20 cellular contexts compared by ENCODE assay signal in genomic region chrX:42946544-42947223, GRCh38.
DNase-seq lines count a peak whose midpoint lies in the region; ATAC-seq and TF ChIP-seq lines count a peak whose summit lies in the region.
"Had no signal": no experiment of that assay in that cellular context is flagged by ENCODE, and none has a peak within 500 bp of the region (broad histone marks: within the 10 kb centered on the region; RNA-seq: fewer than 3 reads in every experiment).

No MANE protein-coding gene starts in this region.

- H3K27me3 Mint-ChIP-seq in activated CD4-positive, alpha-beta T cell treated with anti-CD3 and anti-CD28 coated beads for 36 hours = no peaks in the 10 kb centered on the region
- H3K27me3 Mint-ChIP-seq in activated T-helper 2 cell treated with anti-CD3 and anti-CD28 coated beads, Interferon-gamma antibody, Interleukin-2, Interleukin-4, amounts not matched to agents 10 μg/mL and 5 μg/mL and 100 μg/mL, durations not matched to agents 14 hours and 24 hours and 36 hours (ENCODE audit: low read depth) = no peaks in the 10 kb centered on the region
- H3K27me3 Mint-ChIP-seq in naive thymus-derived CD4-positive, alpha-beta T cell = no peaks in the 10 kb centered on the region
- no peaks in the 10 kb centered on the region; the same call in 1 of the 2 replicates for H3K27me3 Mint-ChIP-seq in WTC11 (ENCODE audit: low read depth)

- peak overlapping the region; percentile 32 for H3K4me3 Mint-ChIP-seq in activated CD4-positive, alpha-beta T cell treated with anti-CD3 and anti-CD28 coated beads for 36 hours
- H3K4me3 Mint-ChIP-seq in activated T-helper 2 cell treated with anti-CD3 and anti-CD28 coated beads, Interferon-gamma antibody, Interleukin-2, Interleukin-4, amounts not matched to agents 10 μg/mL and 5 μg/mL and 100 μg/mL, durations not matched to agents 14 hours and 24 hours and 36 hours (ENCODE audit: low read depth) = peak overlapping the region; percentile 72
- peak overlapping the region in 7 of 10 donors; percentile 11 to 65 (median 39) for H3K4me3 Mint-ChIP-seq in naive thymus-derived CD4-positive, alpha-beta T cell
- H3K4me3 Mint-ChIP-seq in WTC11 = no peak overlapping the region

- H3K4me3 ChIP-seq in naive thymus-derived CD4-positive, alpha-beta T cell (ENCODE audit: low read length) = peak overlapping the region; percentile 35
- H3K4me3 ChIP-seq: ascending aorta; BLaER1 treated with 17β-estradiol and CSF1 and Interleukin-3, amounts not matched to agents 10 nM and 100 nM had no signal

- no peaks in the 10 kb centered on the region for H3K27me3 ChIP-seq in naive thymus-derived CD4-positive, alpha-beta T cell (ENCODE audit: control insufficient read depth in 2 of 2, insufficient read depth in 2 of 2, low read length in 2 of 2)
- H3K27me3 ChIP-seq: ascending aorta, neutrophil had no signal

- peak overlapping the region; percentile 89 for H3K27ac Mint-ChIP-seq in activated CD4-positive, alpha-beta T cell treated with anti-CD3 and anti-CD28 coated beads for 36 hours
- H3K27ac Mint-ChIP-seq in activated T-helper 2 cell treated with anti-CD3 and anti-CD28 coated beads, Interferon-gamma antibody, Interleukin-2, Interleukin-4, amounts not matched to agents 10 μg/mL and 5 μg/mL and 100 μg/mL, durations not matched to agents 14 hours and 24 hours and 36 hours = peak overlapping the region; percentile 89
- peak overlapping the region; percentile 70 to 95 (median 86) for H3K27ac Mint-ChIP-seq in naive thymus-derived CD4-positive, alpha-beta T cell
- no peak overlapping the region for H3K27ac Mint-ChIP-seq in WTC11

- peak; percentile 45 for ATAC-seq in activated CD4-positive, alpha-beta T cell treated with anti-CD3 and anti-CD28 coated beads for 36 hours
- ATAC-seq in naive thymus-derived CD4-positive, alpha-beta T cell = no peak
- ATAC-seq in WTC11 (no peak), HG02852 (IDR thresholded peaks at IDR 0.05; ENCODE audit: unreplicated experiment) (no peak)
- ATAC-seq: left colon, SK-N-SH treated with all-trans-retinoic acid at 6 μM for 48 hours had no signal

- H3K9me3 ChIP-seq in KOPT-K1 (ENCODE audit: insufficient read depth, low read length, poor library complexity, severe bottlenecking) = no peaks in the 10 kb centered on the region
- no peaks in the 10 kb centered on the region for H3K9me3 ChIP-seq in naive thymus-derived CD4-positive, alpha-beta T cell (ENCODE audit: control insufficient read depth in 2 of 3, low read length in 3 of 3)
- H3K9me3 ChIP-seq: ascending aorta; BLaER1 treated with 17β-estradiol and CSF1 and Interleukin-3, amounts not matched to agents 10 nM and 100 nM; neutrophil had no signal

- POLR2A ChIA-PET in activated CD4-positive, alpha-beta T cell treated with anti-CD3 and anti-CD28 coated beads for 36 hours (lab: Charles Lee) = no interaction called here
- POLR2A ChIA-PET in naive thymus-derived CD4-positive, alpha-beta T cell (lab: Charles Lee) = interaction anchor here (1.5 kb wide), 1 partner anchor 1146 kb away, joined by 5 read pairs; no protein-coding TSS in a partner anchor
- POLR2A ChIA-PET in WTC11 (lab: Charles Lee) = no interaction called here

- peaks cover 1% of the 10 kb centered on the region for H3K36me3 Mint-ChIP-seq in activated CD4-positive, alpha-beta T cell treated with anti-CD3 and anti-CD28 coated beads for 36 hours (ENCODE audit: low read depth)
- H3K36me3 Mint-ChIP-seq in activated T-helper 2 cell treated with anti-CD3 and anti-CD28 coated beads, Interferon-gamma antibody, Interleukin-2, Interleukin-4, amounts not matched to agents 10 μg/mL and 5 μg/mL and 100 μg/mL, durations not matched to agents 14 hours and 24 hours and 36 hours (ENCODE audit: low read depth) = peaks cover 15% of the 10 kb centered on the region
- peaks cover 0 to 8% (median 0%) of the 10 kb centered on the region in 5 donors for H3K36me3 Mint-ChIP-seq in naive thymus-derived CD4-positive, alpha-beta T cell
- H3K36me3 Mint-ChIP-seq in WTC11 = no peaks in the 10 kb centered on the region

- TF ChIP-seq CTCF in WTC11 (IDR thresholded peaks at IDR 0.05) = no peak

- DNase-seq in activated CD4-positive, alpha-beta T cell treated with anti-CD3 and anti-CD28 coated beads for 36 hours = no peak
- no peak for DNase-seq in activated CD4-positive, alpha-beta T cell treated with anti-CD3 and anti-CD28 coated beads for 48 hours
- DNase-seq in activated T-helper 2 cell treated with anti-CD3 and anti-CD28 coated beads, Interferon-gamma antibody, Interleukin-2, Interleukin-4, amounts not matched to agents 10 μg/mL and 5 μg/mL and 100 μg/mL, durations not matched to agents 14 hours and 24 hours and 36 hours (ENCODE audit: low spot score) = no peak
- DNase-seq in naive thymus-derived CD4-positive, alpha-beta T cell = no peak
- DNase-seq in iPS-NIHi7 (ENCODE audit: extremely low spot score) (no peak), WTC11 (ENCODE audit: low spot score) (no peak)
- DNase-seq: 8988T, HCEC 1CT, KBM-7, left colon, midbrain, NCI-H1105, NCI-H2171 treated with DMSO at 0.1 percent for 48 hours, NCI-H82 had no signal

- intact Hi-C loops in activated CD4-positive, alpha-beta T cell treated with anti-CD3 and anti-CD28 coated beads for 36 hours (cut with DNase I, micrococcal nuclease) = loop anchor here in 1 of 2 experiments (5.0 kb wide), 1 partner anchor 1029 kb away; no protein-coding TSS in a partner anchor
- intact Hi-C loops in activated T-helper 2 cell treated with anti-CD3 and anti-CD28 coated beads, Interferon-gamma antibody, Interleukin-2, Interleukin-4, amounts not matched to agents 10 μg/mL and 5 μg/mL and 100 μg/mL, durations not matched to agents 14 hours and 24 hours and 36 hours (cut with micrococcal nuclease) = no loop called here
- intact Hi-C loops in naive thymus-derived CD4-positive, alpha-beta T cell (cut with micrococcal nuclease) = loop anchor here (5.0 to 10.0 kb wide), 5 partner anchors 96 to 1612 kb away; partner anchors contain the start of genes DDX3X (in 1 of the 2) and MAOA (in 1 of the 2)

- peak overlapping the region; percentile 98 for H3K27ac ChIP-seq in KOPT-K1 (ENCODE audit: low read depth, low read length, poor library complexity, severe bottlenecking)
- no peak overlapping the region for H3K27ac ChIP-seq in naive thymus-derived CD4-positive, alpha-beta T cell (ENCODE audit: low read depth, low read length)
- H3K27ac ChIP-seq: ascending aorta; BLaER1 treated with 17β-estradiol and CSF1 and Interleukin-3, amounts not matched to agents 10 nM and 100 nM; neutrophil had no signal

- H3K36me3 ChIP-seq in KOPT-K1 (ENCODE audit: insufficient read depth, low read length) = no peaks in the 10 kb centered on the region
- H3K36me3 ChIP-seq in naive thymus-derived CD4-positive, alpha-beta T cell (ENCODE audit: control insufficient read depth in 2 of 3, insufficient read depth in 3 of 3, low read length in 3 of 3) = no peaks in the 10 kb centered on the region
- H3K36me3 ChIP-seq: ascending aorta; BLaER1 treated with 17β-estradiol and CSF1 and Interleukin-3, amounts not matched to agents 10 nM and 100 nM; neutrophil had no signal

- H3K4me1 ChIP-seq in naive thymus-derived CD4-positive, alpha-beta T cell (ENCODE audit: control insufficient read depth in 2 of 2, insufficient read depth in 2 of 2, low read length in 2 of 2) = peaks cover 41 to 74% of the 10 kb centered on the region in 2 donors
- H3K4me1 ChIP-seq: ascending aorta had no signal

- CTCF ChIA-PET in activated CD4-positive, alpha-beta T cell treated with anti-CD3 and anti-CD28 coated beads for 36 hours (lab: Charles Lee) = no interaction called here
- CTCF ChIA-PET in naive thymus-derived CD4-positive, alpha-beta T cell (lab: Charles Lee) = no interaction called here
- CTCF ChIA-PET in WTC11 (lab: Charles Lee) = no interaction called here

- peaks cover 73% of the 10 kb centered on the region for H3K4me1 Mint-ChIP-seq in activated CD4-positive, alpha-beta T cell treated with anti-CD3 and anti-CD28 coated beads for 36 hours
- peaks cover 59% of the 10 kb centered on the region for H3K4me1 Mint-ChIP-seq in activated T-helper 2 cell treated with anti-CD3 and anti-CD28 coated beads, Interferon-gamma antibody, Interleukin-2, Interleukin-4, amounts not matched to agents 10 μg/mL and 5 μg/mL and 100 μg/mL, durations not matched to agents 14 hours and 24 hours and 36 hours (ENCODE audit: low read depth)
- peaks cover 21 to 87% (median 79%) of the 10 kb centered on the region in 7 donors for H3K4me1 Mint-ChIP-seq in naive thymus-derived CD4-positive, alpha-beta T cell
- peaks cover 24% of the 10 kb centered on the region for H3K4me1 Mint-ChIP-seq in WTC11

- no peaks in the 10 kb centered on the region for H3K9me3 Mint-ChIP-seq in activated CD4-positive, alpha-beta T cell treated with anti-CD3 and anti-CD28 coated beads for 36 hours (ENCODE audit: low read depth)
- peaks cover 4% of the 10 kb centered on the region for H3K9me3 Mint-ChIP-seq in activated T-helper 2 cell treated with anti-CD3 and anti-CD28 coated beads, Interferon-gamma antibody, Interleukin-2, Interleukin-4, amounts not matched to agents 10 μg/mL and 5 μg/mL and 100 μg/mL, durations not matched to agents 14 hours and 24 hours and 36 hours
- H3K9me3 Mint-ChIP-seq in naive thymus-derived CD4-positive, alpha-beta T cell = peaks cover 0 to 8% (median 0%) of the 10 kb centered on the region in 11 donors
- no peaks in the 10 kb centered on the region for H3K9me3 Mint-ChIP-seq in WTC11

TF ChIP-seq in WTC11, 78 proteins besides CTCF, POLR2A, EP300 and RAD21 (continues in another document):
- TF ChIP-seq USF2 (CRISPR knock-in tag; IDR thresholded peaks at IDR 0.05) = no peak
- TF ChIP-seq CREB1 (CRISPR knock-in tag; IDR thresholded peaks at IDR 0.05) = no peak
- no peak for TF ChIP-seq SP1 (CRISPR knock-in tag; conservative IDR thresholded peaks at IDR 0.05)
- no peak for TF ChIP-seq ATF2 (CRISPR knock-in tag; IDR thresholded peaks at IDR 0.05; ENCODE audit: borderline replicate concordance, low read depth)
